ENCODE assay signal across 18 cellular contexts in genomic region chr4:166174717-166175510, GRCh38.
DNase-seq lines count a peak whose midpoint lies in the region; FAIRE-seq and TF ChIP-seq lines count a peak whose summit lies in the region.
"Had no signal": no experiment of that assay in that cellular context is flagged by ENCODE, and none has a peak within 500 bp of the region (broad histone marks: within the 10 kb centered on the region; RNA-seq: fewer than 3 reads in every experiment).

No MANE protein-coding gene starts in this region.

- H3K4me3 ChIP-seq in SU-DHL-6 (ENCODE audit: insufficient read depth, low read length, poor library complexity, severe bottlenecking) (no peak overlapping the region), tibial artery (no peak overlapping the region)
- H3K4me3 ChIP-seq: hepatocyte, thyroid gland had no signal

- H3K27me3 Mint-ChIP-seq in H9 (ENCODE audit: low read depth), result no peaks in the 10 kb centered on the region

- H3K27me3 ChIP-seq in SU-DHL-6 (ENCODE audit: low read length) (no peaks in the 10 kb centered on the region), H9 (ENCODE audit: insufficient read depth, low read length) (no peaks in the 10 kb centered on the region), tibial artery (no peaks in the 10 kb centered on the region)
- H3K27me3 ChIP-seq: hepatocyte, thyroid gland had no signal

- no peaks in the 10 kb centered on the region for H3F3A ChIP-seq in SU-DHL-6 (ENCODE audit: insufficient read depth)

- no peak overlapping the region for H3K4ac ChIP-seq in H9 (ENCODE audit: low read depth, low read length)

- no peaks in the 10 kb centered on the region for H4K20me1 ChIP-seq in SU-DHL-6 (ENCODE audit: low read depth, low read length)
- no peaks in the 10 kb centered on the region for H4K20me1 ChIP-seq in H9 (ENCODE audit: control insufficient read depth, insufficient read depth, insufficient read length)

- no peak overlapping the region for H3K9ac ChIP-seq in SU-DHL-6 (ENCODE audit: low read length)
- no peak overlapping the region for H3K9ac ChIP-seq in H9 (ENCODE audit: extremely low read depth, insufficient read length, low read length)

- no peak for FAIRE-seq in urothelium cell line (lab: Jason Lieb, UNC)
- FAIRE-seq: GM19239 had no signal

- no peak overlapping the region for H3K23ac ChIP-seq in H9 (ENCODE audit: insufficient read length, low read depth, low read length)

- no peak overlapping the region for H2BK20ac ChIP-seq in H9 (ENCODE audit: low read depth, low read length, poor library complexity, severe bottlenecking)

- H2AK5ac ChIP-seq in H9 (ENCODE audit: insufficient read length, low read length), result no peak overlapping the region

- H3K9me3 Mint-ChIP-seq in H9, result no peaks in the 10 kb centered on the region

- H3K27ac ChIP-seq in SU-DHL-6 (ENCODE audit: low read depth, low read length), result no peak overlapping the region
- no peak overlapping the region for H3K27ac ChIP-seq in epithelial cell of prostate
- no peak overlapping the region for H3K27ac ChIP-seq in RWPE1
- H3K27ac ChIP-seq in H9 (ENCODE audit: insufficient read length, low read depth, low read length), result no peak overlapping the region
- no peak overlapping the region for H3K27ac ChIP-seq in tibial artery
- H3K27ac ChIP-seq: hepatocyte, thyroid gland had no signal

- TF ChIP-seq CTCF in SU-DHL-6 (IDR thresholded peaks at IDR 0.05; ENCODE audit: insufficient read depth, low read length, poor library complexity, severe bottlenecking) (no peak), RWPE1 (conservative IDR thresholded peaks at IDR 0.05; ENCODE audit: low read depth) (no peak), H9 (conservative IDR thresholded peaks at IDR 0.05) (no peak), tibial artery (IDR thresholded peaks at IDR 0.05) (no peak)

- no CpG with 5 or more reads among the region's 4 CpGs for WGBS in H9 (ENCODE audit: extremely low coverage, insufficient read length, low lambda C conversion rate)

- H2BK120ac ChIP-seq in H9 (ENCODE audit: low read depth, low read length, poor library complexity, severe bottlenecking), result no peak overlapping the region

- no peak overlapping the region for H2BK15ac ChIP-seq in H9 (ENCODE audit: low read depth, low read length)

- no peak overlapping the region for H3K27ac Mint-ChIP-seq in H9

- H4K91ac ChIP-seq in H9 (ENCODE audit: insufficient read length, low read depth, low read length), result no peak overlapping the region

- DNase-seq in HT1080 (ENCODE audit: low read depth), result peak; percentile 66
- DNase-seq in epithelial cell of prostate (ENCODE audit: low read depth, low spot score), result peak; percentile 37
- DNase-seq in urothelium cell line (ENCODE audit: low spot score), result peak; percentile 20
- no peak for DNase-seq in RWPE1 (ENCODE audit: low spot score)
- DNase-seq in H9, result no peak
- no peak for DNase-seq in tibial artery
- DNase-seq: activated CD4-positive, alpha-beta T cell treated with anti-CD3 and anti-CD28 coated beads for 1 hour; activated gamma-delta T cell; C1 segment of cervical spinal cord; DMS 273 treated with DMSO at 0.1 percent for 48 hours; left cardiac atrium; NCI-H1105; NCI-H2171 treated with DMSO at 0.1 percent for 48 hours; RPMI8226; thyroid gland had no signal

- H3K4me1 ChIP-seq in H9 (ENCODE audit: insufficient read depth, low read length) (no peaks in the 10 kb centered on the region), tibial artery (no peaks in the 10 kb centered on the region)
- H3K4me1 ChIP-seq: thyroid gland had no signal

- H3K36me3 Mint-ChIP-seq in H9 (ENCODE audit: insufficient read depth in 1 of 3, low read depth in 3 of 3), result no peaks in the 10 kb centered on the region

- no peaks in the 10 kb centered on the region for H3K9me2 ChIP-seq in SU-DHL-6 (replicated peaks; ENCODE audit: insufficient read depth, low read length)

- no peak overlapping the region for H3K18ac ChIP-seq in H9 (ENCODE audit: insufficient read length, low read depth, low read length)

- no peak overlapping the region for H4K5ac ChIP-seq in H9 (ENCODE audit: insufficient read length, low read depth, low read length)

- H3K36me3 ChIP-seq in SU-DHL-6 (ENCODE audit: low read length), result no peaks in the 10 kb centered on the region
- H3K36me3 ChIP-seq in tibial artery, result no peaks in the 10 kb centered on the region
- H3K36me3 ChIP-seq: thyroid gland had no signal

- H3K79me2 ChIP-seq in SU-DHL-6 (ENCODE audit: insufficient read depth, low read length), result no peaks in the 10 kb centered on the region
- H3K79me2 ChIP-seq in H9 (ENCODE audit: insufficient read depth, low read length), result no peaks in the 10 kb centered on the region
- H3K79me2 ChIP-seq: hepatocyte had no signal

- no peaks in the 10 kb centered on the region for H3K4me1 Mint-ChIP-seq in H9

- H3K9me3 ChIP-seq in SU-DHL-6 (ENCODE audit: insufficient read depth, low read length), result no peaks in the 10 kb centered on the region
- no peaks in the 10 kb centered on the region for H3K9me3 ChIP-seq in H9 (ENCODE audit: control insufficient read depth, low read depth, low read length)
- peaks cover 0 to 5% (median 0%) of the 10 kb centered on the region in 3 donors for H3K9me3 ChIP-seq in tibial artery
- H3K9me3 ChIP-seq: thyroid gland had no signal

- no peak overlapping the region for H3T11ph ChIP-seq in H9 (ENCODE audit: low read length)

- H3K56ac ChIP-seq in H9 (ENCODE audit: insufficient read length, low read depth, low read length), result no peak overlapping the region

- H3K4me3 Mint-ChIP-seq in H9, result no peak overlapping the region

- H2AFZ ChIP-seq in SU-DHL-6 (ENCODE audit: low read depth, low read length, severe bottlenecking), result peak overlapping the region; percentile 24
- no peak overlapping the region for H2AFZ ChIP-seq in H9 (ENCODE audit: low read length)
- H2AFZ ChIP-seq: hepatocyte had no signal

- intact Hi-C loops in tibial artery (cut with DNase I; ENCODE audit: low total_unique reads), result no loop called here

- no peak overlapping the region for H3K14ac ChIP-seq in H9 (ENCODE audit: insufficient read depth, low read length)

- H2BK5ac ChIP-seq in H9 (ENCODE audit: insufficient read length, low read length), result no peak overlapping the region

- H3K4me2 ChIP-seq in SU-DHL-6 (ENCODE audit: low read depth, low read length, poor library complexity, severe bottlenecking) (no peak overlapping the region), H9 (ENCODE audit: insufficient read depth, insufficient read length, low read length) (no peak overlapping the region)
- H3K4me2 ChIP-seq: hepatocyte had no signal

- no peaks in the 10 kb centered on the region for H3K79me1 ChIP-seq in H9 (ENCODE audit: insufficient read depth, low read depth, low read length, poor library complexity, severe bottlenecking)

- no peak overlapping the region for H2BK12ac ChIP-seq in H9 (ENCODE audit: insufficient read length, low read depth, low read length)

- H3K23me2 ChIP-seq in H9 (ENCODE audit: insufficient read length, low read depth, low read length, poor library complexity, severe bottlenecking), result no peaks in the 10 kb centered on the region

- no peak overlapping the region for H4K8ac ChIP-seq in H9 (replicated peaks; ENCODE audit: insufficient read length, low read depth, low read length)

- POLR2A ChIA-PET in RWPE1 (lab: Yijun Ruan, JAX; ENCODE audit: low non-redundant PET), result no interaction called here

- CTCF ChIA-PET in RWPE1 (lab: Yijun Ruan, JAX), result interaction anchor here (0.6 to 1.1 kb wide), 2 partner anchors 13 to 35 kb away, joined by 3 to 4 read pairs; no protein-coding TSS in a partner anchor

Comparison
In these comparisons a context has a peak if more than half of its experiments do, and no peak if none do; other contexts are left out.
1. DNase-seq: peak in HT1080 (single experiment), epithelial cell of prostate (single experiment) and urothelium cell line (single experiment); none in RWPE1 (single experiment), H9 (single experiment) and tibial artery (0 of 2).